1 cellular context compared by ENCODE assay signal in the genomic region with DNA sequence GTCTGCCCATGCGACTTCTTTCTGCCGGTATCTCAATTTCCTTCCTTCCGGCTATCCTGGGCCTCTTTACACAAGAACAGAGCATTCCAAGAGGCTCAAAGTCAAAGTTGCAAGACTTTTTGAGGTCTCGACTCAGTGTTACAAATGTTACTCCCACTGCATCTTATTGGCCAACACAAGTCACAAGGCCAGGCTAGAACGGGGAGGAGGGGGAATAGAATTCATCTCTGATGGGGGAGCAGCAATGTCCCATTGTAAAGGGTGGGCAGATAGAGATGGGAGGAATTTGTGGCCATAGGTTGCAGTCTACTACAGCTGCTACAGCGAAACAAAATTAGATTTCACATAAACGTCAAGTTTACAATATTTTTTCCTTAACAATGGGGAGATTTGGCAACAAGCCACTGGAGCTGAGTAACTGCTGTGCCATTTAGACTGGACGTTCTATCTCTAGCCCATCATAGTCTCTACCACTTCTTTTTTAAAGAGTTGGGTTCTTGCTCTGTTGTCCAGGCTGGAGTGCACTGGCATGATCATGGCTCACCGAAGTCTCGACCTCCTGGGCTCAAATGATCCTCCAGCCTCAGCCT.
TF ChIP-seq lines count a peak whose summit lies in the region.

No MANE protein-coding gene starts in this region.

TF ChIP-seq in PFSK-1, 5 proteins besides CTCF, POLR2A, EP300 and RAD21:
- TF ChIP-seq POLR2AphosphoS5 (IDR thresholded peaks at IDR 0.05; ENCODE audit: low read depth, low read length) (peak; percentile 35; the same call in 1 of the 2 replicates), FOXP2 (optimal IDR thresholded peaks at IDR 0.05; ENCODE audit: borderline replicate concordance, extremely low read depth, extremely low read length, insufficient read depth) (no peak), SIN3A (IDR thresholded peaks at IDR 0.05; ENCODE audit: borderline replicate concordance, insufficient read depth, low read length) (no peak)
